In the genomic region with DNA sequence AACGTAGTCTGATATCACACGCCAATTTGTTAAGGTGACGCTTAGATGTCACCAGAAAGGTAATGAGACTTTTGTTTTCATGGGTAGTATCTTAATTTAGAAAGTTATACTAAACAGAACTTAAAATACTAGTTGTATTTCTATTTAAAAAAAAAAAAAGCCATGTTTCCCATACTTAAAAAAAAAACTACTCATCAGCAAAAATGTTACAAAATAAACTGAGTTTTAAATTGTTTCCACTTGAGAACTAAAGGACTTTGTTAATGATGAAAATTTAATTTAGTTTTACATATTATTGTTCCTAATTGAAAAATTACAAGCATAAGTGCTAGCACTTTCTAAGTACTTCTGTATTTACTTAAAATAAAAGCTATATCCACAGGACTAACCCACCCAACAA, we compare ENCODE assay signal across 9 cellular contexts.
"Had no signal": no experiment of that assay in that cellular context is flagged by ENCODE, and none has a peak within 500 bp of the region (broad histone marks: within the 10 kb centered on the region; RNA-seq: fewer than 3 reads in every experiment).

No MANE protein-coding gene starts in this region.

- H3K9ac ChIP-seq: KMS-11 had no signal

- H3K4me3 Mint-ChIP-seq: GM23338, H9 had no signal

- H3K9me3 Mint-ChIP-seq: GM23338, H9 had no signal

- ATAC-seq: GM23338 had no signal

- FAIRE-seq: H1, H54, HTR-8/SVneo had no signal

- H3K4me3 ChIP-seq: GM23338 had no signal

- H3K27ac ChIP-seq: KMS-11 had no signal

- H3K4me2 ChIP-seq: GM23338, KMS-11 had no signal

- DNase-seq: H9, HCEC 1CT, Karpas-422, KBM-7 had no signal

- H3K27ac Mint-ChIP-seq: GM23338 had no signal
